Comparison of ENCODE assay signal across 17 cellular contexts in genomic region chr5:142894315-142894714, GRCh38.
DNase-seq lines count a peak whose midpoint lies in the region; ATAC-seq, FAIRE-seq and TF ChIP-seq lines count a peak whose summit lies in the region.
"Had no signal": no experiment of that assay in that cellular context is flagged by ENCODE, and none has a peak within 500 bp of the region (broad histone marks: within the 10 kb centered on the region; RNA-seq: fewer than 3 reads in every experiment).

No MANE protein-coding gene starts in this region.

- H3K4me3 Mint-ChIP-seq in HFFc6: no peak overlapping the region
- H3K4me3 Mint-ChIP-seq: CD4-positive, alpha-beta memory T cell; GM23338; H9 had no signal

- 0 out of 2 replicates have a peak overlapping the region, but pooled peaks have one; percentile 66 for H2AK5ac ChIP-seq in H1 (ENCODE audit: low read depth, low read length)

- no peak overlapping the region for H2BK15ac ChIP-seq in H1 (ENCODE audit: low read length)

- H4K91ac ChIP-seq in H1 (replicated peaks; ENCODE audit: insufficient read length, low read length): peak overlapping the region; percentile 10

- H3K79me1 ChIP-seq in H1 (ENCODE audit: low read depth, low read length): no peaks in the 10 kb centered on the region; the same call in 1 of the 2 replicates

- H4K8ac ChIP-seq in H1 (ENCODE audit: extremely low read depth, insufficient read depth, low read length): no peak overlapping the region

- H3K27ac ChIP-seq in GM23248: no peak overlapping the region
- no peak overlapping the region for H3K27ac ChIP-seq in H1 (ENCODE audit: low read depth, low read length)
- H3K27ac ChIP-seq in iPS-20b (ENCODE audit: low read length): peak overlapping the region; percentile 12
- H3K27ac ChIP-seq: A549, C4-2B had no signal

- no peak overlapping the region for H3K9ac ChIP-seq in GM23248
- H3K9ac ChIP-seq in H1 (replicated peaks in 1 of 4; ENCODE audit: extremely low read depth in 1 of 4, low read depth in 3 of 4, low read length in 3 of 4): no peak overlapping the region
- no peak overlapping the region; the same call in 1 of the 2 replicates for H3K9ac ChIP-seq in iPS-20b (ENCODE audit: low read depth, low read length)

- no peak overlapping the region for H2BK20ac ChIP-seq in H1 (ENCODE audit: low read length)

- H3K4me3 ChIP-seq in GM23248: no peak overlapping the region
- H3K4me3 ChIP-seq in H1 (ENCODE audit: extremely low read depth in 1 of 4, insufficient read depth in 2 of 4, low read depth in 3 of 4, low read length in 4 of 4): no peak overlapping the region
- no peak overlapping the region for H3K4me3 ChIP-seq in iPS-20b (ENCODE audit: low read length)
- H3K4me3 ChIP-seq in foreskin fibroblast (ENCODE audit: low read depth in 1 of 2, low read length in 2 of 2): no peak overlapping the region
- H3K4me3 ChIP-seq: A549, GM12878, GM23338 had no signal

- H2AFZ ChIP-seq in GM23248 (no peak overlapping the region), H1 (ENCODE audit: low read length) (no peak overlapping the region)
- H2AFZ ChIP-seq: GM23338 had no signal

- TF ChIP-seq EP300 in H1 (IDR thresholded peaks at IDR 0.05; ENCODE audit: borderline replicate concordance in 1 of 2, low read depth in 2 of 2, low read length in 2 of 2): no peak

- peaks cover 22% of the 10 kb centered on the region for H3K4me1 Mint-ChIP-seq in HFFc6 (ENCODE audit: low read depth)
- H3K4me1 Mint-ChIP-seq: CD4-positive, alpha-beta memory T cell had no signal

- no peak for DNase-seq in GM23248
- no peak for DNase-seq in HFFc6
- DNase-seq in H1 (ENCODE audit: low read depth in 1 of 2, low spot score in 2 of 2): no peak
- no peak for DNase-seq in foreskin fibroblast
- DNase-seq: BE2C; CD4-positive, alpha-beta memory T cell; DMS79; H9 had no signal

- H2BK120ac ChIP-seq in H1 (replicated peaks; ENCODE audit: low read depth, low read length): peak overlapping the region; percentile 34

- FAIRE-seq in H1 (lab: Jason Lieb, UNC): no peak
- FAIRE-seq: A549, GM12878, GM18507, HepG2, HTR-8/SVneo had no signal

- H3K4me1 ChIP-seq in GM23248 (ENCODE audit: insufficient read depth): peaks cover 21% of the 10 kb centered on the region
- H3K4me1 ChIP-seq in H1 (replicated peaks in 1 of 4; ENCODE audit: control insufficient read depth in 3 of 4, insufficient read depth in 4 of 4, low read length in 3 of 4): peaks cover 4 to 14% (median 10%) of the 10 kb centered on the region in 4 experiments
- peaks cover 25% of the 10 kb centered on the region; the same call in 1 of the 2 replicates for H3K4me1 ChIP-seq in iPS-20b (ENCODE audit: insufficient read depth, low read length)
- H3K4me1 ChIP-seq: BE2C had no signal

- peak overlapping the region; percentile 17; the same call in 1 of the 2 replicates for H2BK5ac ChIP-seq in H1 (ENCODE audit: low read depth, low read length)

- H3K27me3 ChIP-seq in GM23248 (replicated peaks; ENCODE audit: insufficient read depth) (no peaks in the 10 kb centered on the region), H1 (replicated peaks in 1 of 4; ENCODE audit: control insufficient read depth in 3 of 4, extremely low read depth in 1 of 4, insufficient read depth in 3 of 4, low read length in 3 of 4) (no peaks in the 10 kb centered on the region), iPS-20b (ENCODE audit: insufficient read depth, low read length) (no peaks in the 10 kb centered on the region)
- H3K27me3 ChIP-seq: BE2C had no signal

- H4K5ac ChIP-seq in H1 (ENCODE audit: insufficient read length, low read depth, low read length): no peak overlapping the region

- H3K23ac ChIP-seq in H1 (ENCODE audit: insufficient read length): no peak overlapping the region

- H4K20me1 ChIP-seq in GM23248 (ENCODE audit: insufficient read depth) (no peaks in the 10 kb centered on the region), H1 (replicated peaks in 1 of 2; ENCODE audit: control insufficient read depth in 1 of 2, insufficient read depth in 2 of 2, low read length in 2 of 2) (no peaks in the 10 kb centered on the region)

- H3K79me2 ChIP-seq in GM23248 (ENCODE audit: insufficient read depth) (no peaks in the 10 kb centered on the region), H1 (ENCODE audit: control insufficient read depth in 1 of 2, insufficient read depth in 2 of 2, low read length in 2 of 2) (no peaks in the 10 kb centered on the region; a peak in 1 of 4 replicates)

- H3K56ac ChIP-seq in H1 (replicated peaks; ENCODE audit: insufficient read length, low read depth, low read length): no peak overlapping the region

- no peaks in the 10 kb centered on the region for H3K36me3 ChIP-seq in GM23248 (ENCODE audit: low read depth)
- H3K36me3 ChIP-seq in H1 (ENCODE audit: control insufficient read depth in 2 of 4, insufficient read depth in 4 of 4, low read length in 3 of 4): peaks cover 0 to 3% (median 1%) of the 10 kb centered on the region in 4 experiments; a peak in 2 of 8 replicates
- H3K36me3 ChIP-seq in iPS-20b (ENCODE audit: insufficient read depth, low read depth, low read length): peaks cover 10% of the 10 kb centered on the region; the same call in 1 of the 2 replicates
- H3K36me3 ChIP-seq: BE2C had no signal

- no peak overlapping the region for H3K14ac ChIP-seq in H1 (ENCODE audit: insufficient read length)

- no peak for ATAC-seq in HG02852 (IDR thresholded peaks at IDR 0.05; ENCODE audit: unreplicated experiment)
- ATAC-seq: A549, GM12878, GM23338, HepG2 had no signal

- peaks cover 9% of the 10 kb centered on the region for H3K27me3 Mint-ChIP-seq in HFFc6 (ENCODE audit: insufficient read depth)
- H3K27me3 Mint-ChIP-seq: CD4-positive, alpha-beta memory T cell had no signal

- CTCF ChIA-PET in H1 (lab: Charles Lee; ENCODE audit: partially characterized antibody): interaction anchor here (0.9 kb wide), 1 partner anchor 27 kb away, joined by 4 read pairs; no protein-coding TSS in a partner anchor

- H3K4ac ChIP-seq in H1 (replicated peaks; ENCODE audit: insufficient read length, low read depth, low read length): no peak overlapping the region

- H2BK12ac ChIP-seq in H1 (ENCODE audit: low read depth, low read length): 0 out of 2 replicates have a peak overlapping the region, but pooled peaks have one; percentile 51

- H3K9me3 Mint-ChIP-seq in HFFc6: no peaks in the 10 kb centered on the region
- H3K9me3 Mint-ChIP-seq: CD4-positive, alpha-beta memory T cell; GM23338; H9 had no signal

- H3K4me2 ChIP-seq in GM23248 (ENCODE audit: unreplicated experiment): peak overlapping the region; percentile 3
- H3K4me2 ChIP-seq in H1 (ENCODE audit: insufficient read depth in 1 of 2, low read depth in 2 of 2, low read length in 2 of 2): no peak overlapping the region
- H3K4me2 ChIP-seq: A549, GM23338 had no signal

- TF ChIP-seq POLR2A in H1 (IDR thresholded peaks at IDR 0.05; ENCODE audit: control extremely low read depth in 1 of 2, low read depth in 2 of 2, low read length in 2 of 2): no peak

- WGBS in GM23248 (ENCODE audit: low coverage in 1 of 2, low lambda C conversion rate in 2 of 2, missing lambda C conversion rate in 2 of 2), 2 experiments: 95% methylated on average over 2 of the region's 2 CpGs
- 90% methylated on average over 2 of the region's 2 CpGs; no CpG with 5 or more reads in 1 of the 2 experiments for WGBS in H1 (ENCODE audit: extremely low coverage in 1 of 2, insufficient coverage in 1 of 2, insufficient read length in 1 of 2, insufficient replicate concordance in 2 of 2, low coverage in 1 of 2, low lambda C conversion rate in 2 of 2, missing lambda C conversion rate in 1 of 2), 2 experiments

- POLR2A ChIA-PET in H1 (lab: Charles Lee; ENCODE audit: partially characterized antibody): no interaction called here

- no peak overlapping the region; the same call in 1 of the 2 replicates for H3K18ac ChIP-seq in H1 (ENCODE audit: extremely low read depth, low read length)

- no peaks in the 10 kb centered on the region for H3K23me2 ChIP-seq in H1 (ENCODE audit: low read depth, low read length)

- no peak for TF ChIP-seq RAD21 in H1 (IDR thresholded peaks at IDR 0.05 in 1 of 2, conservative IDR thresholded peaks at IDR 0.05 in 1 of 2; ENCODE audit: low read depth in 2 of 2, low read length in 2 of 2)

- H3K36me3 Mint-ChIP-seq in HFFc6 (ENCODE audit: low read depth): no peaks in the 10 kb centered on the region

- in situ Hi-C loops in GM23248 (cut with MboI): loop anchor here (25.0 kb wide), 1 partner anchor 732 kb away; no protein-coding TSS in a partner anchor

- H3K9me2 ChIP-seq in GM23248 (ENCODE audit: insufficient read depth): no peaks in the 10 kb centered on the region

- no peaks in the 10 kb centered on the region for H3F3A ChIP-seq in GM23248 (ENCODE audit: insufficient read depth)

- H3K27ac Mint-ChIP-seq in HFFc6: peak overlapping the region; percentile 5; the same call in 1 of the 2 replicates
- H3K27ac Mint-ChIP-seq: CD4-positive, alpha-beta memory T cell had no signal

- no peaks in the 10 kb centered on the region for H3K9me3 ChIP-seq in GM23248 (ENCODE audit: low read depth)
- no peaks in the 10 kb centered on the region for H3K9me3 ChIP-seq in H1 (ENCODE audit: insufficient read depth in 2 of 2, low read depth in 1 of 2, low read length in 1 of 2)
- H3K9me3 ChIP-seq in iPS-20b (ENCODE audit: insufficient read depth, low read depth, low read length): no peaks in the 10 kb centered on the region
- H3K9me3 ChIP-seq: A549, BE2C had no signal

- TF ChIP-seq CTCF in HFFc6 (IDR thresholded peaks at IDR 0.05) (no peak), H1 (IDR thresholded peaks at IDR 0.05; ENCODE audit: control extremely low read depth in 1 of 3, insufficient read depth in 1 of 3, low read depth in 1 of 3, low read length in 3 of 3) (no peak), foreskin fibroblast (IDR thresholded peaks at IDR 0.05; ENCODE audit: low read depth, low read length) (no peak)

TF ChIP-seq in H1, 55 proteins besides CTCF, POLR2A, EP300 and RAD21:
- TF ChIP-seq USF2 (IDR thresholded peaks at IDR 0.05; ENCODE audit: low read length) (no peak), CTBP2 (IDR thresholded peaks at IDR 0.05; ENCODE audit: borderline replicate concordance, insufficient read depth, insufficient read length, low read length) (no peak)
